In genomic region chr20:49685161-49685601, GRCh38 we compare ENCODE assay signal across 9 cellular contexts. TPM values are rescaled to one million over a fixed set of nuclear protein-coding genes. Genes with fewer than 3 reads are reported as not detected.
DNase-seq lines count a peak whose midpoint lies in the region; ATAC-seq and TF ChIP-seq lines count a peak whose summit lies in the region.
"Had no signal": no experiment of that assay in that cellular context is flagged by ENCODE, and none has a peak within 500 bp of the region (broad histone marks: within the 10 kb centered on the region; RNA-seq: fewer than 3 reads in every experiment).

No MANE protein-coding gene starts in this region.

- H2BK120ac ChIP-seq in IMR-90 (ENCODE audit: low read depth, low read length): no peak overlapping the region

- H3K4me2 ChIP-seq in DND-41 (ENCODE audit: insufficient read depth, low read length) (no peak overlapping the region), IMR-90 (ENCODE audit: low read depth, low read length) (0 out of 2 replicates have a peak overlapping the region, but pooled peaks have one; percentile 4), osteoblast (ENCODE audit: insufficient read depth, low read length) (peak overlapping the region; percentile 37)

- H2AFZ ChIP-seq in DND-41 (ENCODE audit: low read depth, low read length) (no peak overlapping the region), IMR-90 (replicated peaks; ENCODE audit: low read length, poor library complexity) (no peak overlapping the region), osteoblast (ENCODE audit: low read length) (no peak overlapping the region)

- CTCF ChIA-PET in IMR-90 (lab: Yijun Ruan, JAX): no interaction called here

- BruUV-seq in IMR-90 (replicated peaks; lab: Mats Ljungman, UMichigan): no TSS peak

- TF ChIP-seq RAD21 in IMR-90 (IDR thresholded peaks at IDR 0.05; ENCODE audit: low read length): no peak

- POLR2A ChIA-PET in IMR-90 (lab: Charles Lee; ENCODE audit: unreplicated experiment): no interaction called here

- H3K4me3 ChIP-seq in DND-41 (ENCODE audit: low read depth in 1 of 2, low read length in 2 of 2) (no peak overlapping the region), IMR-90 (ENCODE audit: insufficient read depth, low read depth, low read length) (no peak overlapping the region), dorsolateral prefrontal cortex (peak overlapping the region in 13 of 59 donors; percentile 0 to 37 (median 15)), osteoblast (ENCODE audit: insufficient read depth, low read length) (no peak overlapping the region)

- peak overlapping the region; percentile 60; the same call in 1 of the 2 replicates for H3K23ac ChIP-seq in IMR-90 (ENCODE audit: low read depth, low read length)

- H3K36me3 ChIP-seq in DND-41 (ENCODE audit: insufficient read depth, low read length) (no peaks in the 10 kb centered on the region), IMR-90 (ENCODE audit: control insufficient read depth, insufficient read depth, low read length) (no peaks in the 10 kb centered on the region), osteoblast (ENCODE audit: insufficient read depth, low read length) (no peaks in the 10 kb centered on the region)

- TF ChIP-seq CTCF in DND-41 (IDR thresholded peaks at IDR 0.05; ENCODE audit: borderline replicate concordance, extremely low read depth, low read length, poor library complexity, severe bottlenecking) (no peak), IMR-90 (conservative IDR thresholded peaks at IDR 0.05; ENCODE audit: low read depth, low read length) (no peak), dorsolateral prefrontal cortex (IDR thresholded peaks at IDR 0.05 in 54 of 56, conservative IDR thresholded peaks at IDR 0.05 in 2 of 56; ENCODE audit: low read depth in 1 of 56, partially characterized antibody in 56 of 56) (peak in 1 of 56 donors; percentile 27), osteoblast (IDR thresholded peaks at IDR 0.05; ENCODE audit: extremely low read depth, low read depth, low read length) (no peak)

- H4K20me1 ChIP-seq in DND-41 (ENCODE audit: insufficient read depth, low read length): peaks cover 67% of the 10 kb centered on the region
- peaks cover 62% of the 10 kb centered on the region for H4K20me1 ChIP-seq in IMR-90 (ENCODE audit: insufficient read depth, low read length)
- H4K20me1 ChIP-seq in osteoblast (ENCODE audit: insufficient read depth, low read length): peaks cover 13% of the 10 kb centered on the region

- peak overlapping the region; percentile 23; the same call in 1 of the 2 replicates for H2AK5ac ChIP-seq in IMR-90 (ENCODE audit: low read depth, low read length)

- dilution Hi-C loops in IMR-90 (cut with HindIII; ENCODE audit: low sequenced_read_pairs, unreplicated experiment): no loop called here

- no peak overlapping the region for H3K56ac ChIP-seq in IMR-90 (ENCODE audit: extremely low read depth, insufficient read depth, low read length)

- H2BK5ac ChIP-seq in IMR-90 (ENCODE audit: low read depth, low read length, poor library complexity, severe bottlenecking): no peak overlapping the region

- H2AK9ac ChIP-seq in IMR-90 (replicated peaks; ENCODE audit: low read depth, low read length, poor library complexity): peak overlapping the region; percentile 0

- H3K27me3 ChIP-seq in DND-41 (ENCODE audit: insufficient read depth, low read length, poor library complexity): no peaks in the 10 kb centered on the region
- no peaks in the 10 kb centered on the region for H3K27me3 ChIP-seq in IMR-90 (ENCODE audit: control insufficient read depth, insufficient read depth, low read length)
- H3K27me3 ChIP-seq in dorsolateral prefrontal cortex: no peaks in the 10 kb centered on the region
- H3K27me3 ChIP-seq in osteoblast (ENCODE audit: insufficient read depth, low read length): no peaks in the 10 kb centered on the region

- H4K5ac ChIP-seq in IMR-90 (ENCODE audit: low read depth, low read length): no peak overlapping the region

- H3K14ac ChIP-seq in IMR-90 (replicated peaks; ENCODE audit: low read depth, low read length): 0 out of 2 replicates have a peak overlapping the region, but pooled peaks have one; percentile 2

- no peak overlapping the region; the same call in 1 of the 2 replicates for H3K18ac ChIP-seq in IMR-90 (ENCODE audit: low read depth, low read length)

- H3K79me2 ChIP-seq in DND-41 (ENCODE audit: insufficient read depth, low read length) (peaks cover 89% of the 10 kb centered on the region), osteoblast (ENCODE audit: insufficient read depth, low read length) (peaks cover 87% of the 10 kb centered on the region)

- peak overlapping the region; percentile 48; the same call in 1 of the 2 replicates for H3K4ac ChIP-seq in IMR-90 (ENCODE audit: low read depth, low read length)

- H3K79me1 ChIP-seq in IMR-90 (ENCODE audit: low read depth in 1 of 2, low read length in 2 of 2): peaks cover 37 to 81% of the 10 kb centered on the region in 2 experiments

- DNase-seq in DND-41 (peak; percentile 11), IMR-90 (no peak), dorsolateral prefrontal cortex (peak in 3 of 10 donors; percentile 31 to 53 (median 49)), osteoblast (ENCODE audit: insufficient read length, low spot score, missing footprints) (peak; percentile 31), NCI-H1930 (lab: John Stamatoyannopoulos, UW) (no peak), COLO668 (lab: John Stamatoyannopoulos, UW; ENCODE audit: unreplicated experiment) (no peak), SKM-1 treated with dmso at 0.1 percent for 144 hours (lab: John Stamatoyannopoulos, UW; ENCODE audit: unreplicated experiment) (no peak), NOMO-1 treated with DMSO at 0.1 percent for 48 hours (lab: John Stamatoyannopoulos, UW; ENCODE audit: unreplicated experiment) (no peak)
- DNase-seq: activated CD8-positive, alpha-beta memory T cell treated with anti-CD3 and anti-CD28 coated beads for 24 hours had no signal

- H3K4me1 ChIP-seq in DND-41 (ENCODE audit: insufficient read depth, low read length): no peaks in the 10 kb centered on the region
- H3K4me1 ChIP-seq in IMR-90 (ENCODE audit: control insufficient read depth, insufficient read depth, low read length): peaks cover 7% of the 10 kb centered on the region
- H3K4me1 ChIP-seq in osteoblast (ENCODE audit: insufficient read depth, low read length): peaks cover 30% of the 10 kb centered on the region

- WGBS in IMR-90 (ENCODE audit: extremely low coverage in 2 of 2, insufficient read length in 1 of 2), 2 experiments: 60% methylated on average over 1 of the region's 4 CpGs; no CpG with 5 or more reads in 1 of the 2 experiments

- in situ Hi-C loops in IMR-90 (cut with MboI; ENCODE audit: low sequenced_read_pairs): no loop called here

- H3K27ac ChIP-seq in DND-41 (ENCODE audit: low read length): no peak overlapping the region
- H3K27ac ChIP-seq in IMR-90 (ENCODE audit: insufficient read depth, low read length): peak overlapping the region; percentile 70; the same call in 1 of the 2 replicates
- peak overlapping the region in 50 of 59 donors; percentile 2 to 83 (median 62) for H3K27ac ChIP-seq in dorsolateral prefrontal cortex
- peak overlapping the region; percentile 54 for H3K27ac ChIP-seq in osteoblast (ENCODE audit: low read depth, low read length)

- peak overlapping the region; percentile 37; the same call in 1 of the 2 replicates for H2BK20ac ChIP-seq in IMR-90 (ENCODE audit: low read depth, low read length)

- ATAC-seq in DND-41 (ENCODE audit: insufficient read depth, low read depth) (peak; percentile 70), IMR-90 (ENCODE audit: low read depth) (no peak)

- no peak overlapping the region; a peak in 1 of 4 replicates for H4K8ac ChIP-seq in IMR-90 (ENCODE audit: low read depth in 2 of 2, low read length in 2 of 2)

- intact Hi-C loops in IMR-90 (cut with micrococcal nuclease) (no loop called here), dorsolateral prefrontal cortex (cut with DNase I) (no loop called here)

- H3K9ac ChIP-seq in DND-41 (ENCODE audit: low read depth, low read length) (no peak overlapping the region), IMR-90 (ENCODE audit: low read depth, low read length) (no peak overlapping the region; the same call in 1 of the 2 replicates)

- peaks cover 21% of the 10 kb centered on the region for H3K9me1 ChIP-seq in IMR-90 (ENCODE audit: insufficient read depth, low read length)

- H3K9me3 ChIP-seq in DND-41 (ENCODE audit: insufficient read depth, low read length, severe bottlenecking): no peaks in the 10 kb centered on the region
- no peaks in the 10 kb centered on the region for H3K9me3 ChIP-seq in IMR-90 (ENCODE audit: control insufficient read depth, insufficient read depth, low read length)
- no peaks in the 10 kb centered on the region for H3K9me3 ChIP-seq in osteoblast (ENCODE audit: low read depth, low read length)

- no peak overlapping the region for H2BK15ac ChIP-seq in IMR-90 (ENCODE audit: low read depth, low read length)

- no peak for TF ChIP-seq POLR2A in IMR-90 (IDR thresholded peaks at IDR 0.05; ENCODE audit: low read depth, low read length)

- no peak overlapping the region for H4K91ac ChIP-seq in IMR-90 (ENCODE audit: insufficient read depth, low read depth, low read length)

TF ChIP-seq in IMR-90, 13 proteins besides CTCF, POLR2A, EP300 and RAD21 (continues in another document):
- TF ChIP-seq MAFK (IDR thresholded peaks at IDR 0.05; ENCODE audit: low read depth, low read length) (no peak), RCOR1 (IDR thresholded peaks at IDR 0.05; ENCODE audit: insufficient replicate concordance, low read length) (no peak), FOS (IDR thresholded peaks at IDR 0.05; ENCODE audit: low read depth, low read length) (no peak), SMC3 (IDR thresholded peaks at IDR 0.05; ENCODE audit: low read depth, low read length) (no peak), USF2 (IDR thresholded peaks at IDR 0.05; ENCODE audit: low read depth, low read length) (no peak), MAZ (IDR thresholded peaks at IDR 0.05; ENCODE audit: borderline replicate concordance, low read depth, low read length) (no peak), CEBPB (IDR thresholded peaks at IDR 0.05; ENCODE audit: low read depth, low read length) (no peak), BHLHE40 (IDR thresholded peaks at IDR 0.05; ENCODE audit: low read depth, low read length) (no peak), CHD1 (IDR thresholded peaks at IDR 0.05; ENCODE audit: low read depth, low read length) (no peak), NFE2L2 (IDR thresholded peaks at IDR 0.05; ENCODE audit: low read depth, low read length) (no peak)

RNA-seq across cellular contexts. Expression of gene B4GALT5, which starts 28.5 kb away (rescaled TPM):
- total RNA-seq in IMR-90 (2012; rRNA removed) (11.3 and 13.9 TPM in 2 replicates), dorsolateral prefrontal cortex (10 to 100 TPM; 24.2 to 52.0 (median 37.1) TPM), osteoblast (35.8 and 43.9 TPM in 2 replicates)
- 18.4 and 20.4 TPM in 2 replicates for polyA plus RNA-seq in IMR-90 (2012; rRNA removed)
- polyA plus RNA-seq in IMR-90 (2012; cell fraction: cytosol; rRNA removed): 9.7 and 11.1 TPM in 2 replicates
- 6.4 and 14.9 TPM in 2 replicates for polyA plus RNA-seq in IMR-90 (2012; cell fraction: nucleus; rRNA removed; ENCODE audit: low replicate concordance)

Comparison
In these comparisons a context has a peak if more than half of its experiments do, and no peak if none do; other contexts are left out.
1. DNase-seq: peak in DND-41 (single experiment) and osteoblast (single experiment); none in IMR-90 (single experiment), NCI-H1930 (0 of 2), COLO668 (single experiment), SKM-1 treated with dmso at 0.1 percent for 144 hours (single experiment) and NOMO-1 treated with DMSO at 0.1 percent for 48 hours (single experiment).